In genomic region chr18:8865934-8866333, GRCh38 we compare ENCODE assay signal across 27 cellular contexts.
"Had no signal": no experiment of that assay in that cellular context is flagged by ENCODE, and none has a peak within 500 bp of the region (broad histone marks: within the 10 kb centered on the region; RNA-seq: fewer than 3 reads in every experiment).

No MANE protein-coding gene starts in this region.

- H3K9me3 Mint-ChIP-seq: effector memory CD8-positive, alpha-beta T cell; mesothelial cell of epicardium; natural killer cell treated with Interleukin-12 subunit alpha and Interleukin-12 subunit beta and Interleukin-15 and Interleukin-18, amount 100 ng/mL, for 72 hours; neural crest cell; stimulated activated naive CD8-positive, alpha-beta T cell treated with anti-CD3 and anti-CD28 coated beads, Interleukin-15, amount 100 ng/mL, for 72 hours had no signal

- H3K27me3 Mint-ChIP-seq: stimulated activated naive CD8-positive, alpha-beta T cell treated with anti-CD3 and anti-CD28 coated beads, Interleukin-15, amount 100 ng/mL, for 72 hours had no signal

- H2AFZ ChIP-seq: hepatocyte had no signal

- H3K9me3 ChIP-seq: gastrocnemius medialis, heart left ventricle, mucosa of descending colon, prostate gland, right atrium auricular region, suprapubic skin, transverse colon, vagina had no signal

- H3K27ac Mint-ChIP-seq: effector memory CD8-positive, alpha-beta T cell; memory B cell; mesothelial cell of epicardium; natural killer cell treated with Interleukin-12 subunit alpha and Interleukin-12 subunit beta and Interleukin-15 and Interleukin-18, amount 100 ng/mL, for 72 hours; stimulated activated naive CD8-positive, alpha-beta T cell treated with anti-CD3 and anti-CD28 coated beads, Interleukin-15, amount 100 ng/mL, for 72 hours had no signal

- H3K4me1 ChIP-seq: gastrocnemius medialis, heart left ventricle, prostate gland, right atrium auricular region, suprapubic skin, transverse colon had no signal

- H3K4me3 Mint-ChIP-seq: effector memory CD8-positive, alpha-beta T cell; memory B cell; mesothelial cell of epicardium; naive B cell; natural killer cell treated with Interleukin-12 subunit alpha and Interleukin-12 subunit beta and Interleukin-15 and Interleukin-18, amount 100 ng/mL, for 72 hours; neural crest cell; stimulated activated naive CD8-positive, alpha-beta T cell treated with anti-CD3 and anti-CD28 coated beads, Interleukin-15, amount 100 ng/mL, for 72 hours had no signal

- H3K4me3 ChIP-seq: gastrocnemius medialis, heart left ventricle, hepatocyte, lung, mucosa of descending colon, prostate gland, right atrium auricular region, smooth muscle cell, suprapubic skin, transverse colon, vagina had no signal

- ATAC-seq: effector memory CD8-positive, alpha-beta T cell; gastrocnemius medialis; heart left ventricle; left lobe of liver; mucosa of descending colon; natural killer cell treated with Interleukin-12 subunit alpha and Interleukin-12 subunit beta and Interleukin-15 and Interleukin-18, amount 100 ng/mL, for 72 hours; sciatic nerve; stimulated activated naive CD8-positive, alpha-beta T cell treated with anti-CD3 and anti-CD28 coated beads, Interleukin-15, amount 100 ng/mL, for 72 hours had no signal

- H3K36me3 Mint-ChIP-seq: memory B cell; mesothelial cell of epicardium; naive B cell; natural killer cell treated with Interleukin-12 subunit alpha and Interleukin-12 subunit beta and Interleukin-15 and Interleukin-18, amount 100 ng/mL, for 72 hours had no signal

- H3K4me1 Mint-ChIP-seq: neural crest cell; stimulated activated naive CD8-positive, alpha-beta T cell treated with anti-CD3 and anti-CD28 coated beads, Interleukin-15, amount 100 ng/mL, for 72 hours had no signal

- DNase-seq: cortex of kidney; effector memory CD8-positive, alpha-beta T cell; gastrocnemius medialis; heart left ventricle; kidney; mucosa of descending colon; naive B cell; stimulated activated CD4-positive, alpha-beta T cell treated with anti-CD3 and anti-CD28 coated beads, Interleukin-12 subunit alpha, Interleukin-12 subunit beta, amount 100 ng/mL, for 4 hours; stimulated activated CD4-positive, alpha-beta T cell treated with anti-CD3 and anti-CD28 coated beads, Interleukin-1b, Interleukin-23, amount 100 ng/mL, for 48 hours; stimulated activated CD4-positive, alpha-beta T cell treated with anti-CD3 and anti-CD28 coated beads, Interleukin-4, amount 100 ng/mL, for 1 hour; stimulated activated CD8-positive, alpha-beta memory T cell treated with anti-CD3 and anti-CD28 coated beads, Interleukin-4, amount 100 ng/mL, for 48 hours; stimulated activated naive CD4-positive, alpha-beta T cell; stimulated activated naive CD8-positive, alpha-beta T cell treated with anti-CD3 and anti-CD28 coated beads, Interleukin-15, amount 100 ng/mL, for 72 hours; transverse colon had no signal

- H3K27ac ChIP-seq: gastrocnemius medialis, heart left ventricle, hepatocyte, prostate gland, right atrium auricular region, suprapubic skin, transverse colon, vagina had no signal

- H3K79me2 ChIP-seq: hepatocyte had no signal

- H3K27me3 ChIP-seq: gastrocnemius medialis, hepatocyte, right atrium auricular region, suprapubic skin, transverse colon, vagina had no signal

- H3K4me2 ChIP-seq: hepatocyte, smooth muscle cell had no signal

- H3K36me3 ChIP-seq: gastrocnemius medialis, heart left ventricle, prostate gland, right atrium auricular region, suprapubic skin, transverse colon, vagina had no signal
